Comparison of ENCODE assay signal across 19 cellular contexts in genomic region chr20:33696448-33696847, GRCh38. TPM values are rescaled to one million over a fixed set of nuclear protein-coding genes. Genes with fewer than 3 reads are reported as not detected.
A peak's percentile ranks its signal among the peaks of the same experiment; 100 is the strongest.
DNase-seq lines count a peak whose midpoint lies in the region; ATAC-seq and TF ChIP-seq lines count a peak whose summit lies in the region.
"Had no signal": no experiment of that assay in that cellular context is flagged by ENCODE, and none has a peak within 500 bp of the region (broad histone marks: within the 10 kb centered on the region; RNA-seq: fewer than 3 reads in every experiment).

No MANE protein-coding gene starts in this region.

- intact Hi-C loops in stomach (cut with DNase I; ENCODE audit: low total_unique reads) (no loop called here), PC-3 (cut with micrococcal nuclease) (no loop called here)

- DNase-seq in left kidney (ENCODE audit: low read depth, low spot score) (peak; percentile 31), stomach (no peak), PC-3 (no peak)
- no peak for DNase-seq in T-helper 2 cell treated with Interferon-gamma antibody and Interleukin-4, amounts not matched to agents 5 μg/mL and 100 μg/mL, for 36 hours (ENCODE audit: low spot score)
- DNase-seq: DMS53, GF-D8, Karpas-422, NCI-H1417 treated with DMSO at 0.1 percent for 48 hours, NCI-H187, NCI-H526 treated with DMSO at 0.1 percent for 48 hours, PC-9, RPMI8226, SHP77 had no signal

- no peak overlapping the region for H3K27ac Mint-ChIP-seq in activated T-helper 17 cell treated with anti-CD3 and anti-CD28 coated beads, Interleukin-2, amount 50 U/mL, for 72 hours
- H3K27ac Mint-ChIP-seq in T-helper 2 cell treated with Interferon-gamma antibody and Interleukin-4, amounts not matched to agents 5 μg/mL and 100 μg/mL, for 36 hours, result no peak overlapping the region
- H3K27ac Mint-ChIP-seq: B cell had no signal

- H3K27me3 ChIP-seq in stomach (no peaks in the 10 kb centered on the region), PC-3 (ENCODE audit: low read length) (no peaks in the 10 kb centered on the region)

- H3K36me3 ChIP-seq in stomach (no peaks in the 10 kb centered on the region), PC-3 (ENCODE audit: low read depth, low read length) (no peaks in the 10 kb centered on the region)

- no peak overlapping the region for H3K4me2 ChIP-seq in PC-3 (ENCODE audit: low read length)
- H3K4me2 ChIP-seq: A549, PC-9 had no signal

- H3K27ac ChIP-seq in stomach, result peak overlapping the region in 3 of 5 donors; percentile 1 to 27 (median 6)
- H3K27ac ChIP-seq in PC-3 (ENCODE audit: low read length), result no peak overlapping the region
- H3K27ac ChIP-seq: A549, PC-9, SK-N-MC had no signal

- H3K4me1 ChIP-seq in stomach, result peaks cover 0 to 31% (median 15%) of the 10 kb centered on the region in 4 donors
- no peaks in the 10 kb centered on the region for H3K4me1 ChIP-seq in PC-3 (ENCODE audit: insufficient read depth, low read length)
- H3K4me1 ChIP-seq: A549 had no signal

- no peaks in the 10 kb centered on the region for H3K79me2 ChIP-seq in PC-3 (ENCODE audit: low read length)

- WGBS in stomach, 5 donors, result 64 to 89% (median 78%) methylated on average over 4 of the region's 4 CpGs

- no peaks in the 10 kb centered on the region for H3K36me3 Mint-ChIP-seq in activated T-helper 17 cell treated with anti-CD3 and anti-CD28 coated beads, Interleukin-2, amount 50 U/mL, for 72 hours (ENCODE audit: low read depth)
- peaks cover 4% of the 10 kb centered on the region for H3K36me3 Mint-ChIP-seq in T-helper 2 cell treated with Interferon-gamma antibody and Interleukin-4, amounts not matched to agents 5 μg/mL and 100 μg/mL, for 36 hours (ENCODE audit: low read depth)

- TF ChIP-seq EP300 in stomach (IDR thresholded peaks at IDR 0.05), result no peak

- no peaks in the 10 kb centered on the region for H3K9me3 Mint-ChIP-seq in activated T-helper 17 cell treated with anti-CD3 and anti-CD28 coated beads, Interleukin-2, amount 50 U/mL, for 72 hours
- peaks cover 3% of the 10 kb centered on the region for H3K9me3 Mint-ChIP-seq in T-helper 2 cell treated with Interferon-gamma antibody and Interleukin-4, amounts not matched to agents 5 μg/mL and 100 μg/mL, for 36 hours

- no peaks in the 10 kb centered on the region for H3K4me1 Mint-ChIP-seq in activated T-helper 17 cell treated with anti-CD3 and anti-CD28 coated beads, Interleukin-2, amount 50 U/mL, for 72 hours
- H3K4me1 Mint-ChIP-seq in T-helper 2 cell treated with Interferon-gamma antibody and Interleukin-4, amounts not matched to agents 5 μg/mL and 100 μg/mL, for 36 hours (ENCODE audit: low read depth), result no peaks in the 10 kb centered on the region
- H3K4me1 Mint-ChIP-seq: B cell had no signal

- H3K9me2 ChIP-seq in PC-3 (replicated peaks; ENCODE audit: low read length), result no peaks in the 10 kb centered on the region

- POLR2A ChIA-PET in PC-3 (lab: Charles Lee; ENCODE audit: unreplicated experiment), result no interaction called here

- no peak overlapping the region for H3K4me3 ChIP-seq in stomach
- no peak overlapping the region for H3K4me3 ChIP-seq in PC-3 (ENCODE audit: low read length)
- H3K4me3 ChIP-seq: A549, PC-9, SK-N-MC had no signal

- BruUV-seq in PC-3 (replicated peaks; lab: Mats Ljungman, UMichigan), result no TSS peak

- TF ChIP-seq POLR2A in stomach (IDR thresholded peaks at IDR 0.05), result no peak

- no peaks in the 10 kb centered on the region for H4K20me1 ChIP-seq in PC-3 (ENCODE audit: low read length)

- H3K9ac ChIP-seq in PC-3 (ENCODE audit: low read length), result no peak overlapping the region

- no peak overlapping the region for H2AFZ ChIP-seq in PC-3 (ENCODE audit: low read length)
- H2AFZ ChIP-seq: PC-9 had no signal

- ATAC-seq in SK-N-SH treated with all-trans-retinoic acid at 6 μM for 48 hours, result peak; percentile 58
- ATAC-seq in PC-3, result no peak
- no peak for ATAC-seq in activated T-helper 17 cell treated with anti-CD3 and anti-CD28 coated beads, Interleukin-2, amount 50 U/mL, for 72 hours (replicated peaks)
- no peak for ATAC-seq in HG03159 (IDR thresholded peaks at IDR 0.05; ENCODE audit: unreplicated experiment)
- ATAC-seq: A549 had no signal

- H3K4me3 Mint-ChIP-seq in activated T-helper 17 cell treated with anti-CD3 and anti-CD28 coated beads, Interleukin-2, amount 50 U/mL, for 72 hours, result no peak overlapping the region
- no peak overlapping the region for H3K4me3 Mint-ChIP-seq in T-helper 2 cell treated with Interferon-gamma antibody and Interleukin-4, amounts not matched to agents 5 μg/mL and 100 μg/mL, for 36 hours
- H3K4me3 Mint-ChIP-seq: B cell had no signal

- no peaks in the 10 kb centered on the region for H3F3A ChIP-seq in PC-3 (ENCODE audit: low read length, unreplicated experiment)

- H3K27me3 Mint-ChIP-seq in activated T-helper 17 cell treated with anti-CD3 and anti-CD28 coated beads, Interleukin-2, amount 50 U/mL, for 72 hours, result no peaks in the 10 kb centered on the region
- H3K27me3 Mint-ChIP-seq in T-helper 2 cell treated with Interferon-gamma antibody and Interleukin-4, amounts not matched to agents 5 μg/mL and 100 μg/mL, for 36 hours (ENCODE audit: low read depth), result no peaks in the 10 kb centered on the region
- H3K27me3 Mint-ChIP-seq: B cell had no signal

- CTCF ChIA-PET in PC-3 (lab: Charles Lee), result no interaction called here

- TF ChIP-seq CTCF in stomach (IDR thresholded peaks at IDR 0.05) (no peak), PC-3 (conservative IDR thresholded peaks at IDR 0.05; ENCODE audit: low read depth, low read length) (no peak)

- H3K9me3 ChIP-seq in stomach (no peaks in the 10 kb centered on the region), PC-3 (ENCODE audit: low read length) (no peaks in the 10 kb centered on the region)
- H3K9me3 ChIP-seq: A549 had no signal

TF ChIP-seq in SK-N-SH treated with all-trans-retinoic acid at 6 μM for 48 hours, 23 proteins besides CTCF, POLR2A, EP300 and RAD21:
- TF ChIP-seq TCF4 (CRISPR knock-in tag; IDR thresholded peaks at IDR 0.05; ENCODE audit: borderline replicate concordance), result peak; percentile 77; the same call in 1 of the 2 replicates
- no peak for TF ChIP-seq OSR1 (CRISPR knock-in tag; IDR thresholded peaks at IDR 0.05)
- TF ChIP-seq GLIS3 (CRISPR knock-in tag; IDR thresholded peaks at IDR 0.05), result no peak
- TF ChIP-seq RARB (CRISPR knock-in tag; IDR thresholded peaks at IDR 0.05), result no peak
- TF ChIP-seq PPARA (CRISPR knock-in tag; IDR thresholded peaks at IDR 0.05; ENCODE audit: borderline replicate concordance), result no peak
- TF ChIP-seq TSHZ2 (CRISPR knock-in tag; IDR thresholded peaks at IDR 0.05), result peak; percentile 42; the same call in 1 of the 2 replicates

RNA-seq across cellular contexts. Expression of gene E2F1, which starts 10.3 kb away (rescaled TPM):
- 10 to 100 TPM in 2 of 5 donors, 1 to 10 TPM in 3; 2.3 to 24.9 (median 4.2) TPM for total RNA-seq in stomach
- 1 to 10 TPM; 2.3 to 8.1 (median 4.9) TPM for polyA plus RNA-seq in stomach
- total RNA-seq in PC-3 (2014; rRNA removed), result 63.7 and 72.2 TPM in 2 replicates
- total RNA-seq in activated T-helper 17 cell treated with anti-CD3 and anti-CD28 coated beads, Interleukin-2, amount 50 U/mL, for 72 hours, result 10 to 100 TPM; 40.2 to 65.4 TPM

RNA-seq across cellular contexts. Expression of gene NECAB3, which starts 22.2 kb away (rescaled TPM):
- total RNA-seq in stomach (100 to 1,000 TPM in 3 of 5 donors, 10 to 100 TPM in 2; 28.1 to 335 (median 113) TPM), PC-3 (2014; rRNA removed) (41.2 and 43.5 TPM in 2 replicates)
- 10 to 100 TPM; 31.4 to 60.0 (median 51.3) TPM for polyA plus RNA-seq in stomach
- total RNA-seq in activated T-helper 17 cell treated with anti-CD3 and anti-CD28 coated beads, Interleukin-2, amount 50 U/mL, for 72 hours, result 10 to 100 TPM; 20.8 to 26.5 TPM

RNA-seq across cellular contexts. Expression of gene PXMP4, which starts 23.7 kb away (rescaled TPM):
- 10 to 100 TPM in 2 of 5 donors, 1 to 10 TPM in 2, under 1 TPM in 1; 0.72 to 36.8 (median 6.1) TPM for total RNA-seq in stomach
- 1 to 10 TPM; 4.0 to 5.9 (median 5.4) TPM for polyA plus RNA-seq in stomach
- not detected in 2 replicates for total RNA-seq in PC-3 (2014; rRNA removed)
- total RNA-seq in activated T-helper 17 cell treated with anti-CD3 and anti-CD28 coated beads, Interleukin-2, amount 50 U/mL, for 72 hours, result 1 to 10 TPM; 6.7 to 8.0 TPM

RNA-seq across cellular contexts. Expression of gene ACTL10, which starts 29.7 kb away (rescaled TPM):
- total RNA-seq in stomach, result 10 to 100 TPM in 1 of 5 donors, 1 to 10 TPM in 3, not detected in 1; 1.1 to 12.3 (median 1.3) TPM
- 1 to 10 TPM; 1.4 to 2.9 (median 2.4) TPM for polyA plus RNA-seq in stomach
- total RNA-seq in PC-3 (2014; rRNA removed), result 1.6 and 2.8 TPM in 2 replicates
- total RNA-seq in activated T-helper 17 cell treated with anti-CD3 and anti-CD28 coated beads, Interleukin-2, amount 50 U/mL, for 72 hours, result 1 to 10 TPM; 1.5 to 2.6 TPM
- polyA plus RNA-seq: A549 had no signal

RNA-seq across cellular contexts. Expression of gene C20orf144, which starts 34.3 kb away (rescaled TPM):
- total RNA-seq in stomach (not detected), PC-3 (2014; rRNA removed) (0.17 TPM in 1 of 2 replicates, not detected in the other)
- polyA plus RNA-seq in stomach, result under 1 TPM in 2 of 3 donors, not detected in 1; 0.19 to 0.31 TPM
- under 1 TPM; 0.26 to 0.41 TPM for total RNA-seq in activated T-helper 17 cell treated with anti-CD3 and anti-CD28 coated beads, Interleukin-2, amount 50 U/mL, for 72 hours
